ENCODE assay signal across 40 cellular contexts in genomic region chr21:27502801-27503200, GRCh38.
"Had no signal": no experiment of that assay in that cellular context is flagged by ENCODE, and none has a peak within 500 bp of the region (broad histone marks: within the 10 kb centered on the region; RNA-seq: fewer than 3 reads in every experiment).

No MANE protein-coding gene starts in this region.

- H3K9me3 Mint-ChIP-seq: activated naive CD4-positive, alpha-beta T cell treated with anti-CD3 and anti-CD28 coated beads for 36 hours; activated naive CD4-positive, alpha-beta T cell treated with anti-CD3 and anti-CD28 coated beads, Interleukin-2, amount 50 U/mL, for 24 hours; activated naive CD8-positive, alpha-beta T cell treated with anti-CD3 and anti-CD28 coated beads for 36 hours; activated naive CD8-positive, alpha-beta T cell treated with anti-CD3 and anti-CD28 coated beads, Interleukin-2, amount 10 ng/mL, durations not matched to agents 7 days and 5 days; activated T-cell treated with anti-CD3 and anti-CD28 coated beads, Interleukin-2, amount 50 U/mL, for 24 hours; activated T-cell treated with anti-CD3 and anti-CD28 coated beads, Interleukin-2, amount 50 U/mL, for 4 hours; activated T-helper 1 cell treated with anti-CD3 and anti-CD28 coated beads, Interleukin-12 subunit alpha, Interleukin-12 subunit beta, Interleukin-2, Interleukin-4 antibody, amounts not matched to agents 30 ng/mL and 10 ng/mL and 1 ng/mL, durations not matched to agents 14 hours and 24 hours and 36 hours; central memory CD8-positive, alpha-beta T cell had no signal

- FAIRE-seq: astrocyte, bronchial epithelial cell had no signal

- H3K27ac Mint-ChIP-seq: activated naive CD4-positive, alpha-beta T cell treated with anti-CD3 and anti-CD28 coated beads for 36 hours; activated naive CD4-positive, alpha-beta T cell treated with anti-CD3 and anti-CD28 coated beads, Interleukin-2, amount 10 ng/mL, durations not matched to agents 7 days and 5 days; activated naive CD4-positive, alpha-beta T cell treated with anti-CD3 and anti-CD28 coated beads, Interleukin-2, amount 50 U/mL, for 24 hours; activated naive CD4-positive, alpha-beta T cell treated with anti-CD3 and anti-CD28 coated beads, Interleukin-2, amount 50 U/mL, for 72 hours; activated naive CD8-positive, alpha-beta T cell; activated naive CD8-positive, alpha-beta T cell treated with anti-CD3 and anti-CD28 coated beads for 36 hours; activated naive CD8-positive, alpha-beta T cell treated with anti-CD3 and anti-CD28 coated beads, Interleukin-2, amount 10 ng/mL, durations not matched to agents 7 days and 5 days; activated naive CD8-positive, alpha-beta T cell treated with anti-CD3 and anti-CD28 coated beads, Interleukin-2, amount 50 U/mL, for 24 hours; activated T-cell treated with anti-CD3 and anti-CD28 coated beads, Interleukin-2, amount 50 U/mL, for 24 hours; activated T-cell treated with anti-CD3 and anti-CD28 coated beads, Interleukin-2, amount 50 U/mL, for 72 hours; activated T-helper 1 cell treated with anti-CD3 and anti-CD28 coated beads, Interleukin-12 subunit alpha, Interleukin-12 subunit beta, Interleukin-2, Interleukin-4 antibody, amounts not matched to agents 30 ng/mL and 10 ng/mL and 1 ng/mL, durations not matched to agents 14 hours and 24 hours and 36 hours; activated T-helper 17 cell treated with anti-CD3 and anti-CD28 coated beads, Interleukin-2, amount 50 U/mL, for 72 hours; activated T-helper 2 cell treated with anti-CD3 and anti-CD28 coated beads, Interferon-gamma antibody, Interleukin-2, Interleukin-4, amounts not matched to agents 10 μg/mL and 5 μg/mL and 100 μg/mL, durations not matched to agents 14 hours and 24 hours and 36 hours; brain had no signal

- H3K4me1 Mint-ChIP-seq: activated naive CD4-positive, alpha-beta T cell treated with anti-CD3 and anti-CD28 coated beads, Interleukin-2, amount 10 ng/mL, durations not matched to agents 7 days and 5 days; activated naive CD4-positive, alpha-beta T cell treated with anti-CD3 and anti-CD28 coated beads, Interleukin-2, amount 50 U/mL, for 24 hours; activated naive CD8-positive, alpha-beta T cell treated with anti-CD3 and anti-CD28 coated beads for 36 hours; activated naive CD8-positive, alpha-beta T cell treated with anti-CD3 and anti-CD28 coated beads, Interleukin-2, amount 10 ng/mL, durations not matched to agents 7 days and 5 days; activated naive CD8-positive, alpha-beta T cell treated with anti-CD3 and anti-CD28 coated beads, Interleukin-2, amount 50 U/mL, for 24 hours; activated T-helper 17 cell treated with anti-CD3 and anti-CD28 coated beads, Interleukin-2, amount 50 U/mL, for 72 hours; brain; central memory CD8-positive, alpha-beta T cell had no signal

- H3K27me3 Mint-ChIP-seq: activated naive CD4-positive, alpha-beta T cell treated with anti-CD3 and anti-CD28 coated beads, Interleukin-2, amount 10 ng/mL, durations not matched to agents 7 days and 5 days; activated naive CD4-positive, alpha-beta T cell treated with anti-CD3 and anti-CD28 coated beads, Interleukin-2, amount 50 U/mL, for 24 hours; activated naive CD8-positive, alpha-beta T cell; activated naive CD8-positive, alpha-beta T cell treated with anti-CD3 and anti-CD28 coated beads for 36 hours; activated naive CD8-positive, alpha-beta T cell treated with anti-CD3 and anti-CD28 coated beads, Interleukin-2, amount 10 ng/mL, durations not matched to agents 7 days and 5 days; activated naive CD8-positive, alpha-beta T cell treated with anti-CD3 and anti-CD28 coated beads, Interleukin-2, amount 50 U/mL, for 24 hours; activated T-cell treated with anti-CD3 and anti-CD28 coated beads, Interleukin-2, amount 50 U/mL, for 24 hours; activated T-helper 17 cell treated with anti-CD3 and anti-CD28 coated beads, Interleukin-2, amount 50 U/mL, for 72 hours; brain; central memory CD8-positive, alpha-beta T cell had no signal

- DNase-seq: activated effector memory CD4-positive, alpha-beta T cell treated with anti-CD3 and anti-CD28 coated beads, Interleukin-2, amount 50 U/mL, for 16 hours; activated effector memory CD4-positive, alpha-beta T cell treated with Interleukin-2 at 50 U/mL for 16 hours; activated gamma-delta T cell; activated gamma-delta T cell treated with Interleukin-2 at 50 U/mL for 16 hours; activated naive CD4-positive, alpha-beta T cell; activated naive CD4-positive, alpha-beta T cell treated with anti-CD3 and anti-CD28 coated beads for 36 hours; activated naive CD4-positive, alpha-beta T cell treated with anti-CD3 and anti-CD28 coated beads, Interleukin-2, amount 10 ng/mL, durations not matched to agents 7 days and 5 days; activated naive CD4-positive, alpha-beta T cell treated with anti-CD3 and anti-CD28 coated beads, Interleukin-2, amount 50 U/mL, for 16 hours; activated naive CD4-positive, alpha-beta T cell treated with Interleukin-2 at 50 U/mL for 16 hours; activated naive CD8-positive, alpha-beta T cell treated with anti-CD3 and anti-CD28 coated beads for 36 hours; activated naive CD8-positive, alpha-beta T cell treated with anti-CD3 and anti-CD28 coated beads, Interleukin-2, amount 10 ng/mL, durations not matched to agents 7 days and 5 days; activated naive CD8-positive, alpha-beta T cell treated with anti-CD3 and anti-CD28 coated beads, Interleukin-2, amount 50 U/mL, for 24 hours; activated T-cell treated with anti-CD3 and anti-CD28 coated beads, Interleukin-2, amount 50 U/mL, for 1 hour; activated T-cell treated with anti-CD3 and anti-CD28 coated beads, Interleukin-2, amount 50 U/mL, for 24 hours; activated T-cell treated with anti-CD3 and anti-CD28 coated beads, Interleukin-2, amount 50 U/mL, for 4 hours; activated T-cell treated with anti-CD3 and anti-CD28 coated beads, Interleukin-2, amount 50 U/mL, for 48 hours; activated T-cell treated with anti-CD3 and anti-CD28 coated beads, Interleukin-2, amount 50 U/mL, for 72 hours; adrenal gland; amniotic stem cell; amygdala; anterior cingulate cortex; aorta; body of pancreas; brain microvascular endothelial cell; caudate nucleus; central memory CD4-positive, alpha-beta T cell; cerebellar nuclear complex had no signal

- H3K4me3 ChIP-seq: adrenal gland, ascending aorta, body of pancreas, breast epithelium, cardiac muscle cell had no signal

- H3K4me3 Mint-ChIP-seq: activated naive CD4-positive, alpha-beta T cell treated with anti-CD3 and anti-CD28 coated beads for 36 hours; activated naive CD4-positive, alpha-beta T cell treated with anti-CD3 and anti-CD28 coated beads, Interleukin-2, amount 10 ng/mL, durations not matched to agents 7 days and 5 days; activated naive CD4-positive, alpha-beta T cell treated with anti-CD3 and anti-CD28 coated beads, Interleukin-2, amount 50 U/mL, for 24 hours; activated naive CD8-positive, alpha-beta T cell; activated naive CD8-positive, alpha-beta T cell treated with anti-CD3 and anti-CD28 coated beads for 36 hours; activated naive CD8-positive, alpha-beta T cell treated with anti-CD3 and anti-CD28 coated beads, Interleukin-2, amount 10 ng/mL, durations not matched to agents 7 days and 5 days; activated naive CD8-positive, alpha-beta T cell treated with anti-CD3 and anti-CD28 coated beads, Interleukin-2, amount 50 U/mL, for 24 hours; activated T-cell treated with anti-CD3 and anti-CD28 coated beads, Interleukin-2, amount 50 U/mL, for 24 hours; activated T-cell treated with anti-CD3 and anti-CD28 coated beads, Interleukin-2, amount 50 U/mL, for 4 hours; activated T-cell treated with anti-CD3 and anti-CD28 coated beads, Interleukin-2, amount 50 U/mL, for 72 hours; activated T-helper 1 cell treated with anti-CD3 and anti-CD28 coated beads, Interleukin-12 subunit alpha, Interleukin-12 subunit beta, Interleukin-2, Interleukin-4 antibody, amounts not matched to agents 30 ng/mL and 10 ng/mL and 1 ng/mL, durations not matched to agents 14 hours and 24 hours and 36 hours; activated T-helper 17 cell treated with anti-CD3 and anti-CD28 coated beads, Interleukin-2, amount 50 U/mL, for 72 hours; brain; central memory CD8-positive, alpha-beta T cell had no signal

- H3K36me3 ChIP-seq: adrenal gland, ascending aorta, brain microvascular endothelial cell, breast epithelium, cardiac muscle cell had no signal

- H3K27ac ChIP-seq: adrenal gland, ascending aorta, body of pancreas, brain microvascular endothelial cell, breast epithelium, cardiac muscle cell had no signal

- H3K36me3 Mint-ChIP-seq: activated naive CD4-positive, alpha-beta T cell treated with anti-CD3 and anti-CD28 coated beads, Interleukin-2, amount 10 ng/mL, durations not matched to agents 7 days and 5 days; activated naive CD4-positive, alpha-beta T cell treated with anti-CD3 and anti-CD28 coated beads, Interleukin-2, amount 50 U/mL, for 24 hours; activated naive CD4-positive, alpha-beta T cell treated with anti-CD3 and anti-CD28 coated beads, Interleukin-2, amount 50 U/mL, for 72 hours; activated naive CD8-positive, alpha-beta T cell; activated naive CD8-positive, alpha-beta T cell treated with anti-CD3 and anti-CD28 coated beads for 36 hours; activated naive CD8-positive, alpha-beta T cell treated with anti-CD3 and anti-CD28 coated beads, Interleukin-2, amount 10 ng/mL, durations not matched to agents 7 days and 5 days; brain had no signal

- H3K9me3 ChIP-seq: adrenal gland, ascending aorta, body of pancreas, breast epithelium had no signal

- H3K4me1 ChIP-seq: adrenal gland, ascending aorta had no signal
